21 cellular contexts compared by ENCODE assay signal in the genomic region with DNA sequence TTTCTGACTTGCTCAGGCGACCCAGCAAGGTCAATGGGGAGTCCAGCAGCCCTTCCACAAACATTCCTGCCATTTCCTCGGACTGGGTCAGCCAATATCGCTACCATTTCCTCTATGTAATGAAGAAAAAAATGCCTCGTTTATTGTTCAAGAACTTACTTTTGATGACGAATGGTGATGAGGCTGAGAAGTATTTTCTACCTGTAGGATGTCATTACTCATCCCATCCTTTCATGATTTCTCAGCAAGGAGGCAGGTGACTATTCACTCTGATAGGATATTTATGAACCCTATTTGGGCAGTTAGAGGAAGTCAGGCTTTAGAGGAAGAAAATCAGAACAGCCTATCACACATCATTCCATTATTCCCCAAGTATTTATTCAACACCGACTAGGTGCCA.
"Had no signal": no experiment of that assay in that cellular context is flagged by ENCODE, and none has a peak within 500 bp of the region (broad histone marks: within the 10 kb centered on the region; RNA-seq: fewer than 3 reads in every experiment).

No MANE protein-coding gene starts in this region.

- H3K4me1 Mint-ChIP-seq: naive thymus-derived CD8-positive, alpha-beta T cell had no signal

- H3K4me1 ChIP-seq: esophagus squamous epithelium, right atrium auricular region, sigmoid colon, stomach, transverse colon had no signal

- H3K27ac Mint-ChIP-seq: naive thymus-derived CD8-positive, alpha-beta T cell had no signal

- H3K27me3 ChIP-seq: dorsolateral prefrontal cortex, esophagus squamous epithelium, ovary, right atrium auricular region, sigmoid colon, stomach, transverse colon had no signal

- H3K36me3 ChIP-seq: esophagus squamous epithelium, ovary, right atrium auricular region, sigmoid colon, stomach, thoracic aorta, transverse colon had no signal

- H3K4me3 ChIP-seq: dorsolateral prefrontal cortex, esophagus squamous epithelium, mucosa of descending colon, ovary, right atrium auricular region, sigmoid colon, skin epidermis, stomach, thoracic aorta, transverse colon had no signal

- H3K9me3 ChIP-seq: esophagus squamous epithelium, mucosa of descending colon, ovary, right atrium auricular region, thoracic aorta, transverse colon had no signal

- H3K36me3 Mint-ChIP-seq: naive thymus-derived CD8-positive, alpha-beta T cell had no signal

- H3K4me3 Mint-ChIP-seq: naive thymus-derived CD8-positive, alpha-beta T cell had no signal

- H3K27ac ChIP-seq: dorsolateral prefrontal cortex, esophagus squamous epithelium, ovary, right atrium auricular region, sigmoid colon, stomach, thoracic aorta, transverse colon had no signal

- DNase-seq: cortex of kidney; dorsolateral prefrontal cortex; effector CD8-positive, alpha-beta T cell; esophagus squamous epithelium; foreskin fibroblast; head of caudate nucleus; hippocampal formation; kidney glomerular epithelial cell; mucosa of descending colon; naive thymus-derived CD8-positive, alpha-beta T cell; ovary; sigmoid colon; stimulated activated CD4-positive, alpha-beta T cell treated with anti-CD3 and anti-CD28 coated beads, Interleukin-2, amount 100 ng/mL, for 24 hours; stimulated activated naive CD4-positive, alpha-beta T cell; stomach; substantia nigra; transverse colon had no signal

- ATAC-seq: left lobe of liver; mucosa of descending colon; naive thymus-derived CD8-positive, alpha-beta T cell had no signal
